8 cellular contexts compared by ENCODE assay signal in genomic region chr4:169271692-169272007, GRCh38. TPM values are rescaled to one million over a fixed set of nuclear protein-coding genes. Genes with fewer than 3 reads are reported as not detected.
DNase-seq lines count a peak whose midpoint lies in the region; TF ChIP-seq lines count a peak whose summit lies in the region.

No MANE protein-coding gene starts in this region.

- POLR2A ChIA-PET in A673 (lab: Charles Lee; ENCODE audit: low non-redundant PET) = no interaction called here

- H3K4me3 ChIP-seq in A673 (ENCODE audit: low read depth, low read length, poor library complexity, severe bottlenecking) = peak overlapping the region; percentile 86
- H3K4me3 ChIP-seq in H7 (ENCODE audit: insufficient read depth, low read depth, low read length) = peak overlapping the region; percentile 84
- peak overlapping the region; percentile 78 to 96 (median 85) for H3K4me3 ChIP-seq in breast epithelium
- H3K4me3 ChIP-seq in mononuclear cell (ENCODE audit: low read length) = peak overlapping the region; percentile 66

- CTCF ChIA-PET in A673 (lab: Charles Lee) = no interaction called here

- TF ChIP-seq CTCF in A673 (conservative IDR thresholded peaks at IDR 0.05; ENCODE audit: low read depth, low read length) (no peak), breast epithelium (IDR thresholded peaks at IDR 0.05) (no peak)

- no peak for TF ChIP-seq POLR2A in breast epithelium (IDR thresholded peaks at IDR 0.05)

- H3K9me3 ChIP-seq in A673 (ENCODE audit: low read depth, low read length, poor library complexity, severe bottlenecking) = no peaks in the 10 kb centered on the region
- H3K9me3 ChIP-seq in breast epithelium = no peaks in the 10 kb centered on the region
- H3K9me3 ChIP-seq in mononuclear cell (ENCODE audit: low read depth, low read length) = no peaks in the 10 kb centered on the region

- BruUV-seq in A673 (replicated peaks; lab: Mats Ljungman, UMichigan) = no TSS peak

- H3K27ac ChIP-seq in A673 (ENCODE audit: low read depth, low read length, poor library complexity, severe bottlenecking) (peak overlapping the region; percentile 90), breast epithelium (peak overlapping the region; percentile 93 to 97)

- H3K4me1 ChIP-seq in A673 (ENCODE audit: insufficient read depth, low read length, poor library complexity, severe bottlenecking) (peaks cover 28% of the 10 kb centered on the region), breast epithelium (no peaks in the 10 kb centered on the region), mononuclear cell (ENCODE audit: insufficient read depth, low read length) (peaks cover 31% of the 10 kb centered on the region)

- H3K36me3 ChIP-seq in A673 (ENCODE audit: insufficient read depth, low read length, poor library complexity, severe bottlenecking) (no peaks in the 10 kb centered on the region), H7 (replicated peaks; ENCODE audit: control insufficient read depth, insufficient read depth, low read length) (no peaks in the 10 kb centered on the region; the same call in 1 of the 2 replicates), breast epithelium (no peaks in the 10 kb centered on the region)

- H3K27me3 ChIP-seq in A673 (replicated peaks; ENCODE audit: insufficient read depth, low read depth, low read length, poor library complexity) (no peaks in the 10 kb centered on the region), H7 (ENCODE audit: control insufficient read depth, insufficient read depth, low read length) (peaks cover 3% of the 10 kb centered on the region; the same call in 1 of the 2 replicates), breast epithelium (no peaks in the 10 kb centered on the region), mononuclear cell (ENCODE audit: insufficient read depth, low read length) (peaks cover 17% of the 10 kb centered on the region)

- intact Hi-C loops in A673 (cut with micrococcal nuclease; ENCODE audit: unreplicated experiment) = loop anchor here (2.0 to 5.0 kb wide), 2 partner anchors 245 to 259 kb away; partner anchors contain the start of gene CBR4
- intact Hi-C loops in breast epithelium (cut with DNase I; ENCODE audit: low total_unique reads) = no loop called here

- DNase-seq in A673 (ENCODE audit: low spot score) (no peak), H7 (no peak), breast epithelium (ENCODE audit: low spot score in 2 of 2) (no peak), SK-N-DZ (ENCODE audit: low spot score) (no peak), dermis blood vessel endothelial cell (no peak)
- DNase-seq in NK-92 treated with Interleukin-12 subunit alpha and Interleukin-12 subunit beta, amount 100 ng/mL, for 24 hours (lab: John Stamatoyannopoulos, UW) = no peak
- DNase-seq in stimulated activated CD4-positive, alpha-beta T cell treated with anti-CD3 and anti-CD28 coated beads, Interleukin-1b, Interleukin-23, amount 100 ng/mL, for 48 hours = no peak

RNA-seq across cellular contexts. Expression of gene SH3RF1, which starts 0.9 kb away (rescaled TPM):
- total RNA-seq in A673 (2021) (15.3 and 15.4 TPM in 2 replicates), breast epithelium (10 to 100 TPM; 20.2 to 37.0 (median 27.9) TPM), mononuclear cell (0.94 TPM), dermis blood vessel endothelial cell (10.8 and 11.2 TPM in 2 replicates)
- 4.2 and 4.6 TPM in 2 replicates for total RNA-seq in H7 (2014; rRNA removed; shearing (Covaris generic))
- 2.2 and 3.1 TPM in 2 replicates for polyA plus RNA-seq in SK-N-DZ (2014; cell fraction: cytosol; rRNA removed)
- polyA plus RNA-seq in SK-N-DZ (2014; cell fraction: nucleus; rRNA removed) = 2.1 and 2.2 TPM in 2 replicates
